16 cellular contexts compared by ENCODE assay signal in genomic region chr5:55540024-55540423, GRCh38. TPM values are rescaled to one million over a fixed set of nuclear protein-coding genes. Genes with fewer than 3 reads are reported as not detected.
DNase-seq lines count a peak whose midpoint lies in the region; ATAC-seq, FAIRE-seq and TF ChIP-seq lines count a peak whose summit lies in the region.
"Had no signal": no experiment of that assay in that cellular context is flagged by ENCODE, and none has a peak within 500 bp of the region (broad histone marks: within the 10 kb centered on the region; RNA-seq: fewer than 3 reads in every experiment).

No MANE protein-coding gene starts in this region.

- no peak for TF ChIP-seq RAD21 in A549 (conservative IDR thresholded peaks at IDR 0.05 in 1 of 2, IDR thresholded peaks at IDR 0.05 in 1 of 2)

- peaks cover 6% of the 10 kb centered on the region for H3K4me1 Mint-ChIP-seq in astrocyte (ENCODE audit: low read depth, unreplicated experiment)
- H3K4me1 Mint-ChIP-seq in chondrocyte (ENCODE audit: low read depth): peaks cover 11% of the 10 kb centered on the region
- H3K4me1 Mint-ChIP-seq in activated CD4-positive, alpha-beta T cell treated with anti-CD3 and anti-CD28 coated beads, Interleukin-2, amount 10 ng/mL, durations not matched to agents 7 days and 5 days: peaks cover 56% of the 10 kb centered on the region

- H3K4me1 ChIP-seq in A549: peaks cover 21% of the 10 kb centered on the region
- peaks cover 4% of the 10 kb centered on the region for H3K4me1 ChIP-seq in astrocyte (ENCODE audit: insufficient read depth, low read length)

- no peaks in the 10 kb centered on the region for H3K27me3 ChIP-seq in astrocyte (ENCODE audit: insufficient read depth, low read length)
- H3K27me3 ChIP-seq: upper lobe of right lung had no signal

- CTCF ChIA-PET in A549 (lab: Yijun Ruan, JAX): interaction anchor here (0.6 kb wide), 1 partner anchor 42 kb away, joined by 3 read pairs; no protein-coding TSS in a partner anchor
- CTCF ChIA-PET in activated CD4-positive, alpha-beta T cell treated with anti-CD3 and anti-CD28 coated beads, Interleukin-2, amount 10 ng/mL, durations not matched to agents 7 days and 5 days (lab: Charles Lee): interaction anchor here (0.5 kb wide), 1 partner anchor 1721 kb away, joined by 3 read pairs; no protein-coding TSS in a partner anchor

- peak; percentile 74 for FAIRE-seq in A549 (lab: Jason Lieb, UNC)
- peak; percentile 34 for FAIRE-seq in astrocyte (lab: Jason Lieb, UNC)

- H3K9me3 Mint-ChIP-seq in astrocyte (ENCODE audit: unreplicated experiment) (no peaks in the 10 kb centered on the region), chondrocyte (ENCODE audit: low read depth) (no peaks in the 10 kb centered on the region)
- H3K9me3 Mint-ChIP-seq in activated CD4-positive, alpha-beta T cell treated with anti-CD3 and anti-CD28 coated beads, Interleukin-2, amount 10 ng/mL, durations not matched to agents 7 days and 5 days: peaks cover 2% of the 10 kb centered on the region
- H3K9me3 Mint-ChIP-seq: activated naive CD4-positive, alpha-beta T cell treated with anti-CD3 and anti-CD28 coated beads for 36 hours had no signal

- ATAC-seq in A549 (no peak), GM18517 (IDR thresholded peaks at IDR 0.05; ENCODE audit: unreplicated experiment) (peak; percentile 24)
- ATAC-seq: left ventricle myocardium superior, upper lobe of right lung had no signal

- DNase-seq in A549 (ENCODE audit: low read depth in 1 of 2, low spot score in 1 of 2) (no peak), astrocyte (ENCODE audit: low read depth) (peak; percentile 8), chondrocyte (ENCODE audit: low spot score) (no peak), amniotic stem cell (lab: John Stamatoyannopoulos, UW) (no peak), occipital lobe (lab: John Stamatoyannopoulos, UW) (no peak)
- no peak for DNase-seq in activated CD4-positive, alpha-beta T cell treated with anti-CD3 and anti-CD28 coated beads, Interleukin-2, amount 10 ng/mL, durations not matched to agents 7 days and 5 days
- DNase-seq: activated CD4-positive, alpha-beta T cell treated with anti-CD3 and anti-CD28 coated beads for 48 hours; activated naive CD4-positive, alpha-beta T cell treated with anti-CD3 and anti-CD28 coated beads for 36 hours; head of caudate nucleus; left ventricle myocardium superior; NCI-H1930; NK-92 treated with Interleukin-12 subunit alpha and Interleukin-12 subunit beta, amount 100 ng/mL, for 24 hours; upper lobe of right lung had no signal

- H3K27me3 Mint-ChIP-seq in astrocyte (ENCODE audit: low read depth, unreplicated experiment) (no peaks in the 10 kb centered on the region), chondrocyte (ENCODE audit: low read depth) (no peaks in the 10 kb centered on the region)
- no peaks in the 10 kb centered on the region for H3K27me3 Mint-ChIP-seq in activated CD4-positive, alpha-beta T cell treated with anti-CD3 and anti-CD28 coated beads, Interleukin-2, amount 10 ng/mL, durations not matched to agents 7 days and 5 days

- H3K27ac Mint-ChIP-seq in astrocyte (ENCODE audit: unreplicated experiment) (no peak overlapping the region), chondrocyte (ENCODE audit: unreplicated experiment) (no peak overlapping the region)
- H3K27ac Mint-ChIP-seq in activated CD4-positive, alpha-beta T cell treated with anti-CD3 and anti-CD28 coated beads, Interleukin-2, amount 10 ng/mL, durations not matched to agents 7 days and 5 days: no peak overlapping the region
- H3K27ac Mint-ChIP-seq: activated naive CD4-positive, alpha-beta T cell treated with anti-CD3 and anti-CD28 coated beads for 36 hours had no signal

- H3K36me3 Mint-ChIP-seq in astrocyte (ENCODE audit: low read depth, unreplicated experiment): no peaks in the 10 kb centered on the region
- H3K36me3 Mint-ChIP-seq in chondrocyte (ENCODE audit: low read depth): no peaks in the 10 kb centered on the region
- H3K36me3 Mint-ChIP-seq in activated CD4-positive, alpha-beta T cell treated with anti-CD3 and anti-CD28 coated beads, Interleukin-2, amount 10 ng/mL, durations not matched to agents 7 days and 5 days (ENCODE audit: low read depth): no peaks in the 10 kb centered on the region

- H3K36me3 ChIP-seq in KOPT-K1 (ENCODE audit: insufficient read depth, low read length) (no peaks in the 10 kb centered on the region), astrocyte (ENCODE audit: insufficient read depth, low read length) (no peaks in the 10 kb centered on the region)
- H3K36me3 ChIP-seq: neutrophil, upper lobe of right lung had no signal

- no peak for TF ChIP-seq EP300 in A549 (IDR thresholded peaks at IDR 0.05)

- H3K9ac ChIP-seq in astrocyte (ENCODE audit: low read length): no peak overlapping the region

- H4K20me1 ChIP-seq in astrocyte (ENCODE audit: insufficient read depth, low read length): no peaks in the 10 kb centered on the region

- no peaks in the 10 kb centered on the region for H3K79me2 ChIP-seq in astrocyte (ENCODE audit: insufficient read depth, low read length)

- no peak overlapping the region for H3K4me3 Mint-ChIP-seq in astrocyte (ENCODE audit: unreplicated experiment)
- H3K4me3 Mint-ChIP-seq in chondrocyte (ENCODE audit: unreplicated experiment): no peak overlapping the region
- no peak overlapping the region for H3K4me3 Mint-ChIP-seq in activated CD4-positive, alpha-beta T cell treated with anti-CD3 and anti-CD28 coated beads, Interleukin-2, amount 10 ng/mL, durations not matched to agents 7 days and 5 days

- no peak overlapping the region for H2AFZ ChIP-seq in astrocyte (ENCODE audit: low read depth, low read length)

- H3K27ac ChIP-seq in A549: no peak overlapping the region
- peak overlapping the region; percentile 58 for H3K27ac ChIP-seq in KOPT-K1 (ENCODE audit: low read depth, low read length, poor library complexity, severe bottlenecking)
- no peak overlapping the region for H3K27ac ChIP-seq in astrocyte (ENCODE audit: low read depth, low read length)
- H3K27ac ChIP-seq: neutrophil, upper lobe of right lung had no signal

- TF ChIP-seq CTCF in A549 (IDR thresholded peaks at IDR 0.05): no peak
- TF ChIP-seq CTCF in astrocyte (IDR thresholded peaks at IDR 0.05; ENCODE audit: insufficient read depth, low read depth, low read length): no peak
- TF ChIP-seq CTCF in chondrocyte (IDR thresholded peaks at IDR 0.05): no peak

- H3K4me3 ChIP-seq in A549: no peak overlapping the region
- no peak overlapping the region for H3K4me3 ChIP-seq in astrocyte (ENCODE audit: insufficient read depth, low read depth, low read length)
- H3K4me3 ChIP-seq: upper lobe of right lung had no signal

- 44% methylated on average over 1 of the region's 1 CpG for WGBS in A549 (ENCODE audit: missing lambda C conversion rate)

- POLR2A ChIA-PET in A549 (lab: Yijun Ruan, JAX): no interaction called here
- POLR2A ChIA-PET in activated CD4-positive, alpha-beta T cell treated with anti-CD3 and anti-CD28 coated beads, Interleukin-2, amount 10 ng/mL, durations not matched to agents 7 days and 5 days (lab: Charles Lee): no interaction called here

- H3K4me2 ChIP-seq in A549: no peak overlapping the region
- no peak overlapping the region for H3K4me2 ChIP-seq in astrocyte (ENCODE audit: low read length)

- TF ChIP-seq POLR2A in A549 (IDR thresholded peaks at IDR 0.05; ENCODE audit: low read length): no peak

- H3K9me3 ChIP-seq in A549: no peaks in the 10 kb centered on the region
- no peaks in the 10 kb centered on the region for H3K9me3 ChIP-seq in KOPT-K1 (ENCODE audit: insufficient read depth, low read length, poor library complexity, severe bottlenecking)
- H3K9me3 ChIP-seq in astrocyte (ENCODE audit: insufficient read depth, low read depth, low read length): no peaks in the 10 kb centered on the region
- H3K9me3 ChIP-seq: neutrophil, upper lobe of right lung had no signal

TF ChIP-seq in A549, 52 proteins besides CTCF, POLR2A, EP300 and RAD21 (continues in another document):
- TF ChIP-seq SREBF2 (IDR thresholded peaks at IDR 0.05): no peak
- no peak for TF ChIP-seq JUNB (IDR thresholded peaks at IDR 0.05)
- TF ChIP-seq FOSL2 (IDR thresholded peaks at IDR 0.05): no peak
- TF ChIP-seq FOSL2 (CRISPR knock-in tag; IDR thresholded peaks at IDR 0.05): no peak
- TF ChIP-seq KDM1A (IDR thresholded peaks at IDR 0.05; ENCODE audit: low read depth): no peak
- TF ChIP-seq FOSB (CRISPR knock-in tag; IDR thresholded peaks at IDR 0.05): no peak
- no peak for TF ChIP-seq BHLHE40 (IDR thresholded peaks at IDR 0.05; ENCODE audit: low read depth, low read length)
- TF ChIP-seq CBX2 (IDR thresholded peaks at IDR 0.05; ENCODE audit: borderline replicate concordance, low read depth): no peak
- TF ChIP-seq HEYL (CRISPR knock-in tag; IDR thresholded peaks at IDR 0.05): no peak
- no peak for TF ChIP-seq BCL3 (IDR thresholded peaks at IDR 0.05)

RNA-seq across cellular contexts. Expression of gene PLPP1, which starts 5.3 kb away (rescaled TPM):
- 71.6 and 80.5 TPM in 2 replicates for polyA plus RNA-seq in A549 (2011; rRNA removed)
- 18.4 and 22.0 TPM in 2 replicates for polyA plus RNA-seq in A549 (2012; cell fraction: cytosol; rRNA removed)
- polyA plus RNA-seq in A549 (2012; cell fraction: nucleus; rRNA removed): 17.4 and 22.9 TPM in 2 replicates
- polyA plus RNA-seq in A549 (2017; fragmentation: RNase III; extraction: RNeasy Plus Mini Kit Qiagen cat#74134 plus additional on column Dnase treatment): 23.9 to 40.4 TPM (median 37.7 TPM) in 3 replicates
- polyA minus RNA-seq in A549 (2011; rRNA and poly(A)+ RNA removed): 27.3 and 27.7 TPM in 2 replicates
- total RNA-seq in astrocyte: 56.3 and 58.9 TPM in 2 replicates
- 58.4 to 73.7 TPM (median 67.8 TPM) in 3 replicates for total RNA-seq in chondrocyte
- total RNA-seq in occipital lobe: 31.5 TPM
- 10 to 100 TPM; 15.3 to 18.3 TPM for total RNA-seq in activated CD4-positive, alpha-beta T cell treated with anti-CD3 and anti-CD28 coated beads, Interleukin-2, amount 10 ng/mL, durations not matched to agents 7 days and 5 days
